In the genomic region with DNA sequence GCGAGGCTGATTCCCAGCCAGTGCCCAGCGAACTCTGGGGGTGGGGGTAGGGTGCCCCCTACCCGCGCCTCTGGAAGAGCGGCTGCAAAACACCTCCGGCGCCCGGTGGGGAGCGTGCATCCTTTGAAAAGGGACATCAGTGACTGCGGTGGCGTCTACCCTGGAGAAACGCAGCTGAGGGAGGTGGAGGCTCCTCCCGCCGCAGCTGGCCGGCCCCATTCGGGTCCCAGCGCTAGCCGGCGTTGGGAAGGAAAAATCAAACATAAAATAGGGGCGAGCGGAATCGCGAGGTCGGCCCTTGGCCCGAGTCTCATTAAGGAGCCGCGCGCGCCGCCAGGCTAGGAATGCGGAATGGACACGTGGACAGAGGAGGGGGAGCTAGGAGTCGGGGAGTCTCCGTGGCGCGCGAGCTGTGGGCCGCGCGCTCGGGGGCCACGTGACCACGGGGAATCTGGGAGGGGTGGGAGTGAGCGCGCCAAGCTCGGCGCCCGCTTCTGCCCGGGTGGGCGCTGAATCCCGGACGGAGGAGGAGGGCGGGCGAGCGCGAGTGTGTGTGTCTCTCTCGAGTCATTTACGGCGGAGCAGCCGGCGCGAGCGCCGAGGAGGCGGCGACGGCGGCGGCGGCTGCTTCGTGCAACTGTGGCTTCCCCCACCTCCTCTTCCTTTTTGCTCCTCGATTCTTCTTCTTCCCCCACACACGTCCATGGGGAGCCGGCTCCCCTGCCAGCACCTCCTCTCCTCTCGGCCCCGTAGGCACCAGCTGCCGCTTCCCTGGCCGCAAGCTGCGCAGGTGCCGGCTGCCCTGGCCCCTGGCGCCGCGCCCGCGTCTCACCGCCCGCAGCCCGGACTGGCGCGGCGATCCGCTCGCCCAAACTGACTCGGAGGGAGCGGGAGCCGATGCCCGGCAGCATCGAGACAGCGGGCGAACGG, we compare ENCODE assay signal across 9 cellular contexts. TPM values are rescaled to one million over a fixed set of nuclear protein-coding genes. Genes with fewer than 3 reads are reported as not detected.
DNase-seq lines count a peak whose midpoint lies in the region; ATAC-seq and TF ChIP-seq lines count a peak whose summit lies in the region.
"Had no signal": no experiment of that assay in that cellular context is flagged by ENCODE, and none has a peak within 500 bp of the region (broad histone marks: within the 10 kb centered on the region; RNA-seq: fewer than 3 reads in every experiment).

A gene with protein sequence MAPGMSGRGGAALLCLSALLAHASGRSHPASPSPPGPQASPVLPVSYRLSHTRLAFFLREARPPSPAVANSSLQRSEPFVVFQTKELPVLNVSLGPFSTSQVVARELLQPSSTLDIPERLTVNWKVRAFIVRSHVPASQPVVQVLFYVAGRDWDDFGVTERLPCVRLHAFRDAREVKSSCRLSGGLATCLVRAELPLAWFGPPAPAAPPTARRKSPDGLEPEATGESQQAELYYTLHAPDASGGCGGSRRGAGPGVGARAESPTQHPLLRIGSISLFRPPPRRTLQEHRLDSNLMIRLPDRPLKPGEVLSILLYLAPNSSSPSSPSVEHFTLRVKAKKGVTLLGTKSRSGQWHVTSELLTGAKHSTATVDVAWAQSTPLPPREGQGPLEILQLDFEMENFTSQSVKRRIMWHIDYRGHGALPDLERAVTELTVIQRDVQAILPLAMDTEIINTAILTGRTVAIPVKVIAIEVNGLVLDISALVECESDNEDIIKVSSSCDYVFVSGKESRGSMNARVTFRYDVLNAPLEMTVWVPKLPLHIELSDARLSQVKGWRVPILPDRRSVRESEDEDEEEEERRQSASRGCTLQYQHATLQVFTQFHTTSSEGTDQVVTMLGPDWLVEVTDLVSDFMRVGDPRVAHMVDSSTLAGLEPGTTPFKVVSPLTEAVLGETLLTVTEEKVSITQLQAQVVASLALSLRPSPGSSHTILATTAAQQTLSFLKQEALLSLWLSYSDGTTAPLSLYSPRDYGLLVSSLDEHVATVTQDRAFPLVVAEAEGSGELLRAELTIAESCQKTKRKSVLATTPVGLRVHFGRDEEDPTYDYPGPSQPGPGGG (N-terminal part only) (plus strand): TSS at position 566 of the 930 bp plus-strand sequence. CDS start 1,495 bp downstream, outside the sequence.

- peaks cover 19% of the 10 kb centered on the region for H3K4me1 ChIP-seq in iPS DF 6.9 (ENCODE audit: control insufficient read depth, insufficient read depth, low read length)

- no peak for DNase-seq in CD4-positive, alpha-beta T cell
- DNase-seq in NCI-H1092 (lab: John Stamatoyannopoulos, UW) (peak; percentile 61), amygdala (lab: John Stamatoyannopoulos, UW) (peak in 53 of 56 donors; percentile 28 to 88 (median 67)), iPS DF 6.9 (ENCODE audit: low read depth, low spot score) (no peak), retina (peak; percentile 94), kidney glomerular epithelial cell (lab: John Stamatoyannopoulos, UW) (no peak), NK-92 (lab: John Stamatoyannopoulos, UW; ENCODE audit: unreplicated experiment) (no peak)

- no peak for TF ChIP-seq POLR2A in GM18505 (IDR thresholded peaks at IDR 0.05; ENCODE audit: borderline replicate concordance, extremely low read depth, insufficient read depth, insufficient read length)

- TF ChIP-seq CTCF in CD4-positive, alpha-beta T cell (IDR thresholded peaks at IDR 0.05), result no peak

- peaks cover 85% of the 10 kb centered on the region for H3K27me3 ChIP-seq in CD4-positive, alpha-beta T cell (ENCODE audit: control insufficient read depth, insufficient read depth, low read length)
- peaks cover 80% of the 10 kb centered on the region for H3K27me3 ChIP-seq in iPS DF 6.9 (ENCODE audit: control insufficient read depth, insufficient read depth, low read length)

- no CpG with 5 or more reads among the region's 101 CpGs for WGBS in iPS DF 6.9 (ENCODE audit: insufficient coverage, insufficient read length)

- CTCF ChIA-PET in CD4-positive, alpha-beta T cell (lab: Charles Lee), result no interaction called here

- H3K4me3 ChIP-seq in iPS DF 6.9 (ENCODE audit: low read length), result peak within 1 kb of the TSS; percentile 35; the same call in 1 of the 2 replicates

- H3K4me1 Mint-ChIP-seq in CD4-positive, alpha-beta T cell (ENCODE audit: low read depth), result no peaks in the 10 kb centered on the region

- no peaks in the 10 kb centered on the region for H3K9me3 Mint-ChIP-seq in CD4-positive, alpha-beta T cell

- peak within 1 kb of the TSS; percentile 73 for H3K4me3 Mint-ChIP-seq in CD4-positive, alpha-beta T cell

- peaks cover 85% of the 10 kb centered on the region for H3K27me3 Mint-ChIP-seq in CD4-positive, alpha-beta T cell

- no peak within 1 kb of the TSS for H3K27ac ChIP-seq in CD4-positive, alpha-beta T cell (ENCODE audit: low read depth, low read length)
- no peak within 1 kb of the TSS for H3K27ac ChIP-seq in iPS DF 6.9 (ENCODE audit: low read length)

- no peak within 1 kb of the TSS for H3K27ac Mint-ChIP-seq in CD4-positive, alpha-beta T cell

- no peak for ATAC-seq in CD4-positive, alpha-beta T cell (ENCODE audit: poor library complexity)
- ATAC-seq in GM18505 (IDR thresholded peaks at IDR 0.05; ENCODE audit: unreplicated experiment), result no peak

- POLR2A ChIA-PET in CD4-positive, alpha-beta T cell (lab: Charles Lee), result no interaction called here

- H3K9me3 ChIP-seq in CD4-positive, alpha-beta T cell (ENCODE audit: control insufficient read depth, low read length), result no peaks in the 10 kb centered on the region
- no peaks in the 10 kb centered on the region for H3K9me3 ChIP-seq in iPS DF 6.9 (ENCODE audit: control insufficient read depth, insufficient read depth, low read length)

- intact Hi-C loops in CD4-positive, alpha-beta T cell (cut with DNase I, micrococcal nuclease), result no loop called here

- H3K36me3 Mint-ChIP-seq in CD4-positive, alpha-beta T cell (ENCODE audit: low read depth), result no peaks in the 10 kb centered on the region

- H3K36me3 ChIP-seq in iPS DF 6.9 (ENCODE audit: control insufficient read depth, insufficient read depth, low read length), result no peaks in the 10 kb centered on the region

RNA-seq across cellular contexts. Expression of the gene that starts here (rescaled TPM):
- total RNA-seq in CD4-positive, alpha-beta T cell, result under 1 TPM in 1 of 2 experiments, not detected in 1; 0.05 TPM
- total RNA-seq: pulmonary artery endothelial cell had no signal

Comparison
In these comparisons a context has a peak if more than half of its experiments do, and no peak if none do; other contexts are left out.
1. DNase-seq: peak in NCI-H1092 (single experiment), amygdala (53 of 56) and retina (single experiment); none in CD4-positive, alpha-beta T cell (0 of 10), iPS DF 6.9 (single experiment), kidney glomerular epithelial cell (single experiment) and NK-92 (single experiment).